In the genomic region with DNA sequence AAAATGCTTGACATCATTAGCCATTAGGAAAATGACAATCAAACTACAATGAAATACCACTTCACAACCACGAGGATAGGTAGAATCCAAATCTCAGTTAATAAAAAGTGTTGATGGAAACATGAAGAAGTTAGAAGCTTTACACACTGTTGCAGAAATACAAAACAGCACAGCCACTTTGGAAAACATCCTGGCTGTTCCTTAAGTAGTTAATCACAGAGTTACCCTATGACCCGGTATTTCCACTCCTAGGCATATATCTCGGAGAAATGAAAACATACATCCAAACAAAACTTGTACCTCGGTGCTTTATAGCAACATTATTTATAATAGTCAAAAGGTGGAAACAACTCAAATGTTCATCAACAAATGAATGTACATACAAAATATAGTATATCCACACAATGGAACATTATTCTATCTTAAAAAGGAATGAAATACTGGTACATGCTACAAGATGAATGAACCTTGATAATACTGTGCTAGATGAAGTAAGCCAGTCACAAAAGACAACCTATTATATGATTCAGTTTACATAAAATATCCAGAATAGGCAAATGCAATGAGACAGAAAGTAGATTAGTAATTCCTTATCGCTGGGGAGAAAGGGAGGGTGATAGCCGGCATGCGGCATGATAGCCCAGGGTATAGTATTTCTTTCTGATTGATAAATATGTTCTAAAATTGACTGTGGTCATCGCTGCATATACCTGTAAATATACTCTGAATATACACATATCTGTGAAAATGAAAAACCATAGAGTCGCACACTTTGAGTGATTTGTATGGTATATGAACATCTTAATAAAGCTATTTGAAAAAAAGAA, we compare ENCODE assay signal across 19 cellular contexts. TPM values are rescaled to one million over a fixed set of nuclear protein-coding genes. Genes with fewer than 3 reads are reported as not detected.
DNase-seq lines count a peak whose midpoint lies in the region; ATAC-seq and TF ChIP-seq lines count a peak whose summit lies in the region.
"Had no signal": no experiment of that assay in that cellular context is flagged by ENCODE, and none has a peak within 500 bp of the region (broad histone marks: within the 10 kb centered on the region; RNA-seq: fewer than 3 reads in every experiment).

No MANE protein-coding gene starts in this region.

- no peaks in the 10 kb centered on the region for H3K36me3 ChIP-seq in right atrium auricular region
- H3K36me3 ChIP-seq: SJSA1 had no signal

- no peak for ATAC-seq in Right ventricle myocardium inferior
- ATAC-seq: activated naive CD4-positive, alpha-beta T cell treated with anti-CD3 and anti-CD28 coated beads, Interleukin-2, amount 50 U/mL, for 72 hours; esophagus mucosa had no signal

- H3K27me3 Mint-ChIP-seq in activated T-helper 2 cell treated with anti-CD3 and anti-CD28 coated beads, Interferon-gamma antibody, Interleukin-2, Interleukin-4, amounts not matched to agents 10 μg/mL and 5 μg/mL and 100 μg/mL, durations not matched to agents 14 hours and 24 hours and 36 hours (ENCODE audit: low read depth), result peaks cover 22% of the 10 kb centered on the region
- H3K27me3 Mint-ChIP-seq in progenitor cell of endocrine pancreas, result peaks cover 24% of the 10 kb centered on the region

- peaks cover 0 to 5% of the 10 kb centered on the region in 2 donors for H3K4me1 ChIP-seq in right atrium auricular region
- H3K4me1 ChIP-seq: Caco-2, SJSA1 had no signal

- H3K4me1 Mint-ChIP-seq in activated T-helper 2 cell treated with anti-CD3 and anti-CD28 coated beads, Interferon-gamma antibody, Interleukin-2, Interleukin-4, amounts not matched to agents 10 μg/mL and 5 μg/mL and 100 μg/mL, durations not matched to agents 14 hours and 24 hours and 36 hours (ENCODE audit: low read depth), result peaks cover 19% of the 10 kb centered on the region
- H3K4me1 Mint-ChIP-seq in progenitor cell of endocrine pancreas (ENCODE audit: low read depth), result peaks cover 6% of the 10 kb centered on the region

- H3K36me3 Mint-ChIP-seq in activated T-helper 2 cell treated with anti-CD3 and anti-CD28 coated beads, Interferon-gamma antibody, Interleukin-2, Interleukin-4, amounts not matched to agents 10 μg/mL and 5 μg/mL and 100 μg/mL, durations not matched to agents 14 hours and 24 hours and 36 hours (ENCODE audit: low read depth), result peaks cover 13% of the 10 kb centered on the region
- peaks cover 2% of the 10 kb centered on the region for H3K36me3 Mint-ChIP-seq in progenitor cell of endocrine pancreas (ENCODE audit: insufficient read depth)

- peaks cover 19% of the 10 kb centered on the region for H3K9me3 Mint-ChIP-seq in activated T-helper 2 cell treated with anti-CD3 and anti-CD28 coated beads, Interferon-gamma antibody, Interleukin-2, Interleukin-4, amounts not matched to agents 10 μg/mL and 5 μg/mL and 100 μg/mL, durations not matched to agents 14 hours and 24 hours and 36 hours
- H3K9me3 Mint-ChIP-seq in progenitor cell of endocrine pancreas (ENCODE audit: low read depth), result peaks cover 12% of the 10 kb centered on the region

- no peaks in the 10 kb centered on the region for H3K27me3 ChIP-seq in right atrium auricular region
- H3K27me3 ChIP-seq: SJSA1 had no signal

- peak overlapping the region; percentile 56 for H3K4me3 Mint-ChIP-seq in activated T-helper 2 cell treated with anti-CD3 and anti-CD28 coated beads, Interferon-gamma antibody, Interleukin-2, Interleukin-4, amounts not matched to agents 10 μg/mL and 5 μg/mL and 100 μg/mL, durations not matched to agents 14 hours and 24 hours and 36 hours (ENCODE audit: low read depth)
- peak overlapping the region; percentile 15 for H3K4me3 Mint-ChIP-seq in progenitor cell of endocrine pancreas (ENCODE audit: low read depth)

- no peak overlapping the region for H3K27ac ChIP-seq in right atrium auricular region
- H3K27ac ChIP-seq: SJSA1 had no signal

- no peak for DNase-seq in right atrium auricular region (ENCODE audit: low spot score)
- no peak for DNase-seq in Right ventricle myocardium inferior (ENCODE audit: missing footprints)
- DNase-seq in NCI-H146 treated with DMSO at 0.1 percent for 48 hours (lab: John Stamatoyannopoulos, UW; ENCODE audit: unreplicated experiment), result peak; percentile 39
- no peak for DNase-seq in activated T-helper 2 cell treated with anti-CD3 and anti-CD28 coated beads, Interferon-gamma antibody, Interleukin-2, Interleukin-4, amounts not matched to agents 10 μg/mL and 5 μg/mL and 100 μg/mL, durations not matched to agents 14 hours and 24 hours and 36 hours (ENCODE audit: low spot score)
- no peak for DNase-seq in progenitor cell of endocrine pancreas (ENCODE audit: low spot score, unreplicated experiment)
- DNase-seq in NCI-H1694 (lab: John Stamatoyannopoulos, UW), result no peak
- no peak for DNase-seq in retina
- no peak for DNase-seq in stimulated activated CD4-positive, alpha-beta T cell treated with anti-CD3 and anti-CD28 coated beads, Interleukin-15, amount 100 ng/mL, for 24 hours
- DNase-seq: activated CD4-positive, alpha-beta T cell treated with anti-CD3 and anti-CD28 coated beads for 48 hours; Caco-2; GDM1; GOT3; naive B cell; NCI-H226 had no signal

- TF ChIP-seq CTCF in right atrium auricular region (IDR thresholded peaks at IDR 0.05) (no peak), progenitor cell of endocrine pancreas (IDR thresholded peaks at IDR 0.05; ENCODE audit: unreplicated experiment) (no peak)

- intact Hi-C loops in Right ventricle myocardium inferior (cut with DNase I), result no loop called here
- intact Hi-C loops in activated T-helper 2 cell treated with anti-CD3 and anti-CD28 coated beads, Interferon-gamma antibody, Interleukin-2, Interleukin-4, amounts not matched to agents 10 μg/mL and 5 μg/mL and 100 μg/mL, durations not matched to agents 14 hours and 24 hours and 36 hours (cut with micrococcal nuclease), result loop anchor here (5.0 kb wide), 2 partner anchors 144 to 189 kb away; a partner anchor contains a TSS

- H3K9me3 ChIP-seq in right atrium auricular region, result peaks cover 0 to 6% of the 10 kb centered on the region in 2 donors
- H3K9me3 ChIP-seq: Caco-2, SJSA1 had no signal

- H3K4me3 ChIP-seq in right atrium auricular region, result peak overlapping the region; percentile 2 to 14
- H3K4me3 ChIP-seq: SJSA1, smooth muscle cell had no signal

- no peak overlapping the region for H3K27ac Mint-ChIP-seq in activated T-helper 2 cell treated with anti-CD3 and anti-CD28 coated beads, Interferon-gamma antibody, Interleukin-2, Interleukin-4, amounts not matched to agents 10 μg/mL and 5 μg/mL and 100 μg/mL, durations not matched to agents 14 hours and 24 hours and 36 hours
- no peak overlapping the region for H3K27ac Mint-ChIP-seq in progenitor cell of endocrine pancreas
- H3K27ac Mint-ChIP-seq: activated naive CD4-positive, alpha-beta T cell treated with anti-CD3 and anti-CD28 coated beads, Interleukin-2, amount 50 U/mL, for 72 hours; naive B cell had no signal

RNA-seq across cellular contexts. Expression of a gene that starts 1.9 kb away (rescaled TPM):
- 10 to 100 TPM in 1 of 2 donors, 1 to 10 TPM in 1; 4.0 to 14.4 TPM for total RNA-seq in right atrium auricular region
- not detected for total RNA-seq in Right ventricle myocardium inferior
- total RNA-seq in activated T-helper 2 cell treated with anti-CD3 and anti-CD28 coated beads, Interferon-gamma antibody, Interleukin-2, Interleukin-4, amounts not matched to agents 10 μg/mL and 5 μg/mL and 100 μg/mL, durations not matched to agents 14 hours and 24 hours and 36 hours, result 2.9 and 3.2 TPM in 2 replicates
- 5.8 and 5.9 TPM in 2 replicates for total RNA-seq in progenitor cell of endocrine pancreas
- total RNA-seq: lung microvascular endothelial cell, SJSA1 had no signal
